ENCODE assay signal across 8 cellular contexts in genomic region chr1:167937709-167938010, GRCh38. TPM values are rescaled to one million over a fixed set of nuclear protein-coding genes. Genes with fewer than 3 reads are reported as not detected.
DNase-seq lines count a peak whose midpoint lies in the region; ATAC-seq and TF ChIP-seq lines count a peak whose summit lies in the region.

No MANE protein-coding gene starts in this region.

- intact Hi-C loops in HCT116 (cut with micrococcal nuclease): loop anchor here (2.0 kb wide), 1 partner anchor 223 kb away; no protein-coding TSS in a partner anchor
- intact Hi-C loops in activated CD4-positive, alpha-beta memory T cell treated with anti-CD3 and anti-CD28 coated beads for 36 hours (cut with micrococcal nuclease): loop anchor here (2.0 to 5.0 kb wide), 6 partner anchors 201 to 1955 kb away; partner anchors contain the start of genes POU2F1, RCSD1, SCYL3 and TADA1
- intact Hi-C loops in right cardiac atrium (cut with DNase I): loop anchor here in 3 of 4 donors (5.0 to 10.0 kb wide), 3 partner anchors 107 to 215 kb away; partner anchors contain the start of gene MPZL1 (in 2 of the 3)

- H3K27me3 Mint-ChIP-seq in activated CD4-positive, alpha-beta memory T cell treated with anti-CD3 and anti-CD28 coated beads for 36 hours: no peaks in the 10 kb centered on the region

- H3K27me3 ChIP-seq in HCT116 (ENCODE audit: insufficient read depth, low read length) (no peaks in the 10 kb centered on the region), right cardiac atrium (ENCODE audit: control insufficient read depth, insufficient read depth) (no peaks in the 10 kb centered on the region)

- peak overlapping the region; percentile 94 for H3K4me2 ChIP-seq in HCT116 (ENCODE audit: low read length)

- H3K36me3 ChIP-seq in HCT116 (ENCODE audit: control insufficient read depth in 1 of 2, insufficient read depth in 2 of 2, low read length in 2 of 2): no peaks in the 10 kb centered on the region

- DNase-seq in HCT116 (ENCODE audit: low read depth, low spot score) (no peak), right cardiac atrium (no peak), DMS79 treated with DMSO at 0.1 percent for 48 hours (lab: John Stamatoyannopoulos, UW) (no peak), KG1 (lab: John Stamatoyannopoulos, UW) (no peak), NCI-H774 (lab: John Stamatoyannopoulos, UW) (no peak)
- DNase-seq in activated CD4-positive, alpha-beta memory T cell treated with anti-CD3 and anti-CD28 coated beads for 36 hours: no peak

- ATAC-seq in HCT116 (no peak), right cardiac atrium (no peak), GM19023 (IDR thresholded peaks at IDR 0.05; ENCODE audit: unreplicated experiment) (no peak)

- POLR2A ChIA-PET in HCT116 (lab: Charles Lee): interaction anchor here (1.0 to 1.5 kb wide), 2 partner anchors 8 to 66 kb away, joined by 4 to 5 read pairs; no protein-coding TSS in a partner anchor
- POLR2A ChIA-PET in activated CD4-positive, alpha-beta memory T cell treated with anti-CD3 and anti-CD28 coated beads for 36 hours (lab: Charles Lee): interaction anchor here (0.6 kb wide), 1 partner anchor 221 kb away, joined by 3 read pairs; no protein-coding TSS in a partner anchor

- H3K9me3 ChIP-seq in HCT116 (ENCODE audit: control insufficient read depth in 1 of 2, insufficient read depth in 1 of 2, low read depth in 1 of 2, low read length in 2 of 2): no peaks in the 10 kb centered on the region
- H3K9me3 ChIP-seq in right cardiac atrium (ENCODE audit: control insufficient read depth, low read length): no peaks in the 10 kb centered on the region

- H3K27ac Mint-ChIP-seq in activated CD4-positive, alpha-beta memory T cell treated with anti-CD3 and anti-CD28 coated beads for 36 hours: peak overlapping the region; percentile 100

- no peaks in the 10 kb centered on the region for H4K20me1 ChIP-seq in HCT116 (ENCODE audit: insufficient read depth)

- peaks cover 8% of the 10 kb centered on the region for H3K36me3 Mint-ChIP-seq in activated CD4-positive, alpha-beta memory T cell treated with anti-CD3 and anti-CD28 coated beads for 36 hours

- RAD21 ChIA-PET in HCT116 (lab: Charles Lee; ENCODE audit: low non-redundant PET in 1 of 2, low total read pairs in 2 of 2, uncharacterized antibody in 2 of 2, unreplicated experiment in 2 of 2): no interaction called here

- no peak for TF ChIP-seq POLR2A in HCT116 (IDR thresholded peaks at IDR 0.05; ENCODE audit: borderline replicate concordance, extremely low read depth, insufficient read depth, insufficient read length)

- WGBS in right cardiac atrium: under 1% methylated on average over 5 of the region's 5 CpGs

- TF ChIP-seq RAD21 in HCT116 (IDR thresholded peaks at IDR 0.05; ENCODE audit: low read depth): no peak

- H3K79me2 ChIP-seq in HCT116 (ENCODE audit: insufficient read depth, low read length): peaks cover 79% of the 10 kb centered on the region

- CTCF ChIA-PET in HCT116 (lab: Charles Lee): interaction anchor here (2.6 kb wide), 1 partner anchor 144 kb away, joined by 9 read pairs; no protein-coding TSS in a partner anchor
- CTCF ChIA-PET in activated CD4-positive, alpha-beta memory T cell treated with anti-CD3 and anti-CD28 coated beads for 36 hours (lab: Charles Lee): interaction anchor here (0.8 to 5.3 kb wide), 3 partner anchors 11 to 223 kb away, joined by 3 to 27 read pairs (median 3); no protein-coding TSS in a partner anchor

- peak overlapping the region; percentile 76 for H3K27ac ChIP-seq in HCT116 (ENCODE audit: low read depth, low read length)
- no peak overlapping the region for H3K27ac ChIP-seq in right cardiac atrium (ENCODE audit: low read length)
- peak overlapping the region in 19 of 21 experiments; percentile 71 to 98 (median 96) for H3K27ac ChIP-seq in skin epidermis

- peak overlapping the region; percentile 91 for H3K4me3 Mint-ChIP-seq in activated CD4-positive, alpha-beta memory T cell treated with anti-CD3 and anti-CD28 coated beads for 36 hours

- H3K4me1 Mint-ChIP-seq in activated CD4-positive, alpha-beta memory T cell treated with anti-CD3 and anti-CD28 coated beads for 36 hours (ENCODE audit: low read depth): peaks cover 31% of the 10 kb centered on the region

- H3K9ac ChIP-seq in HCT116 (ENCODE audit: low read length): peak overlapping the region; percentile 86

- no peaks in the 10 kb centered on the region for H3K9me3 Mint-ChIP-seq in activated CD4-positive, alpha-beta memory T cell treated with anti-CD3 and anti-CD28 coated beads for 36 hours

- H3K4me1 ChIP-seq in HCT116 (ENCODE audit: control insufficient read depth in 1 of 2, insufficient read depth in 2 of 2, low read length in 2 of 2) (peaks cover 10 to 24% of the 10 kb centered on the region in 2 experiments; a peak in 3 of 4 replicates), right cardiac atrium (ENCODE audit: control insufficient read depth, insufficient read depth, low read length) (no peaks in the 10 kb centered on the region)

- H2AFZ ChIP-seq in HCT116 (ENCODE audit: low read depth, low read length, poor library complexity, severe bottlenecking): no peak overlapping the region

- BruUV-seq in HCT116 (replicated peaks; lab: Mats Ljungman, UMichigan): no TSS peak

- no peaks in the 10 kb centered on the region for H3K9me2 ChIP-seq in HCT116 (ENCODE audit: insufficient read depth)

- TF ChIP-seq CTCF in HCT116 (IDR thresholded peaks at IDR 0.05 in 2 of 3, conservative IDR thresholded peaks at IDR 0.05 in 1 of 3; ENCODE audit: borderline replicate concordance in 1 of 3, insufficient read depth in 1 of 3, low read depth in 2 of 3, low read length in 2 of 3): no peak

- peak overlapping the region; percentile 79 to 87 for H3K4me3 ChIP-seq in HCT116 (replicated peaks in 1 of 2; ENCODE audit: low read depth in 1 of 2, low read length in 2 of 2)
- H3K4me3 ChIP-seq in right cardiac atrium (ENCODE audit: low read length): peak overlapping the region; percentile 85
- peak overlapping the region; percentile 57 to 100 (median 88) for H3K4me3 ChIP-seq in skin epidermis

TF ChIP-seq in HCT116, 20 proteins besides CTCF, POLR2A, EP300 and RAD21:
- TF ChIP-seq MAX (IDR thresholded peaks at IDR 0.05) (0 out of 2 replicates have a peak, but pooled peaks have one; percentile 7), EGR1 (IDR thresholded peaks at IDR 0.05; ENCODE audit: low read depth) (no peak), ELF1 (IDR thresholded peaks at IDR 0.05; ENCODE audit: borderline replicate concordance, low read depth) (no peak), SP1 (IDR thresholded peaks at IDR 0.05; ENCODE audit: low read depth) (0 out of 2 replicates have a peak, but pooled peaks have one; percentile 20)
TF ChIP-seq in HCT116: peak in this region for 2.

RNA-seq across cellular contexts. Expression of gene MPC2, which starts 0.8 kb away (rescaled TPM):
- total RNA-seq in HCT116 (2021; ENCODE audit: unreplicated experiment) (49.9 TPM), right cardiac atrium (100 to 1,000 TPM; 162 to 197 (median 170) TPM)
- 10.8 and 15.6 TPM in 2 replicates for polyA plus RNA-seq in HCT116 (2012)
- total RNA-seq in activated CD4-positive, alpha-beta memory T cell treated with anti-CD3 and anti-CD28 coated beads for 36 hours: 10 to 100 TPM; 68.4 to 71.3 TPM
- polyA plus RNA-seq in right cardiac atrium: 202 TPM

RNA-seq across cellular contexts. Expression of gene DCAF6, which starts 1.2 kb away (rescaled TPM):
- total RNA-seq in HCT116 (2021; ENCODE audit: unreplicated experiment) (34.2 TPM), right cardiac atrium (100 to 1,000 TPM; 157 to 192 (median 182) TPM)
- polyA plus RNA-seq in HCT116 (2012): 21.2 and 22.7 TPM in 2 replicates
- 10 to 100 TPM; 21.2 to 25.0 TPM for total RNA-seq in activated CD4-positive, alpha-beta memory T cell treated with anti-CD3 and anti-CD28 coated beads for 36 hours
- polyA plus RNA-seq in right cardiac atrium: 124 TPM

RNA-seq across cellular contexts. Expression of gene ADCY10, which starts 23.7 kb away (rescaled TPM):
- total RNA-seq in HCT116 (2021; ENCODE audit: unreplicated experiment) (0.30 TPM), right cardiac atrium (under 1 TPM; 0.09 to 0.50 (median 0.33) TPM)
- 0.05 and 0.07 TPM in 2 replicates for polyA plus RNA-seq in HCT116 (2012)
- under 1 TPM in 1 of 2 experiments, not detected in 1; 0.05 TPM for total RNA-seq in activated CD4-positive, alpha-beta memory T cell treated with anti-CD3 and anti-CD28 coated beads for 36 hours
- polyA plus RNA-seq in right cardiac atrium: 0.20 TPM
